10 cellular contexts compared by ENCODE assay signal in the genomic region with DNA sequence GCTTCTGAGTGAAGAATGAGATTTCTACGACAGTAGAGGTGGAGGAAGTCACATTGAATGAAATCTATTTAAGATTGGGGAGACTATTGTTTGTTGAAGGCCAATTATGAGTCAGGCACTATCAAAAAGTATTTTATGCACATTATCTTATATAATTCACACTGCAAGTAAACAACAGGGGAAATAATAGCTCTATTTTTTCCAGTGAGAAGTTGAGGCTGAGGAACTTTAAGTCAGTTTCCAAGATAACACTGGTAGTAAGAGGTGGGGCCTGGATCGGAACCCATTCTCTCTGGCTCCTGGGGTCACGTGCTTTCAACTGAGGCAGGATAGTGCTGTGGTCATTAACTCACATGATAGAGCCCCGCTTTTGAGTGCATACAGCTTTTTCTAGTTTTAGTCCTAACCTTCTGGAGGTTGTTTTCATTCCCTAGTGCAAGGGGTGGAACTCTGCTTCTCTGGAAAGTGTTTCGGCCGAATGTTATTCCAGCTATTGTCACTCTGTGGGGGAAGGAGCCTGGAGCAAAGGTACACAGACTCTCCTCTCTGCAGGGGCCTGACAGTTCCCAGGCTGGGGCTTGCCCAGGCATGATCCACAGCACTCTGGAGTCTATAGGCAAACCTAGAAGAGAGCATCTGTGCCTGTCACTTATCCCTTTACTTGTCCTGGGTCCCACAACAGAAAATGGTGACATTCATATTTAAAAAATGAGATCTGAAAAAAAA.
A peak's percentile ranks its signal among the peaks of the same experiment; 100 is the strongest.
DNase-seq lines count a peak whose midpoint lies in the region; ATAC-seq lines count a peak whose summit lies in the region.
"Had no signal": no experiment of that assay in that cellular context is flagged by ENCODE, and none has a peak within 500 bp of the region (broad histone marks: within the 10 kb centered on the region; RNA-seq: fewer than 3 reads in every experiment).

No MANE protein-coding gene starts in this region.

- ATAC-seq in GM21786 (IDR thresholded peaks at IDR 0.05; ENCODE audit: unreplicated experiment), result no peak
- ATAC-seq in GM18867 (IDR thresholded peaks at IDR 0.05; ENCODE audit: unreplicated experiment), result no peak

- peak overlapping the region; percentile 53 for H3K27ac ChIP-seq in ectodermal cell (ENCODE audit: insufficient read depth, low read depth, low read length, poor library complexity, severe bottlenecking)

- peak; percentile 63 for DNase-seq in EH (ENCODE audit: low read depth)
- DNase-seq in NCI-H2171 (lab: John Stamatoyannopoulos, UW), result peak; percentile 72
- peak; percentile 77 for DNase-seq in myocyte (ENCODE audit: low read depth)
- no peak for DNase-seq in HT-29 (ENCODE audit: low spot score)
- DNase-seq in dedifferentiated amniotic fluid mesenchymal stem cell (ENCODE audit: extremely low spot score), result no peak
- DNase-seq: activated CD4-positive, CD25-positive, alpha-beta regulatory T cell treated with anti-CD3 and anti-CD28 coated beads, Interleukin-2, amount 50 U/mL, for 72 hours; anterior cingulate cortex had no signal

- H3K4me3 ChIP-seq in ectodermal cell (ENCODE audit: insufficient read depth, low read depth, low read length), result no peak overlapping the region

- peaks cover 10% of the 10 kb centered on the region for H3K4me1 ChIP-seq in ectodermal cell (ENCODE audit: control insufficient read depth, insufficient read depth, low read length)

- no peaks in the 10 kb centered on the region for H3K36me3 ChIP-seq in ectodermal cell (ENCODE audit: control insufficient read depth, insufficient read depth, low read length)

- no peaks in the 10 kb centered on the region for H3K9me3 ChIP-seq in ectodermal cell (ENCODE audit: control insufficient read depth, low read length)

- 57 to 60% methylated on average over 6 of the region's 6 CpGs for WGBS in ectodermal cell, 2 experiments

- H3K27me3 ChIP-seq in ectodermal cell (ENCODE audit: control insufficient read depth, insufficient read depth, low read length, poor library complexity, severe bottlenecking), result no peaks in the 10 kb centered on the region

Comparison
In these comparisons a context has a peak if more than half of its experiments do, and no peak if none do; other contexts are left out.
1. DNase-seq: peak in EH (single experiment), NCI-H2171 (single experiment) and myocyte (single experiment); none in HT-29 (single experiment) and dedifferentiated amniotic fluid mesenchymal stem cell (single experiment).